ENCODE assay signal across 16 cellular contexts in the genomic region with DNA sequence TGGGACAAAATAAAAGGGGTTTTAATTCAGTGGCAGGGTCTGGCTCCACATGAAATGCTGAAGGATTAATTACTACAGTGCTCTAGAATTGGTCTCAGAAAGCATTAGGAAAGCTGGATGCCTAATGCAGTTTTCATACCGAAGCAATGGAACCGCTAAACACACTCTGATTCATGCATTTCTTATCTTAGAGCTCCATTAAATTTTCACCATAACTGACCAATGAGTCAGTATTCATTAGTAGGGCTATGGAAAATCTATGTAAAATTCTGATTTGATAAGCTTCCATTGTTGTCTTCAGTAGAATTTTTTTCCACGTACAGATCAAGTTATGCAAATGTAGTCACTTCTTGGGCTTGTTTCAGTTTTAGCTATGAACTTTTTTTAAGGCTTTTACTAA.
DNase-seq lines count a peak whose midpoint lies in the region; ATAC-seq, FAIRE-seq and TF ChIP-seq lines count a peak whose summit lies in the region.
"Had no signal": no experiment of that assay in that cellular context is flagged by ENCODE, and none has a peak within 500 bp of the region (broad histone marks: within the 10 kb centered on the region; RNA-seq: fewer than 3 reads in every experiment).

No MANE protein-coding gene starts in this region.

- peaks cover 39% of the 10 kb centered on the region for H3K36me3 Mint-ChIP-seq in activated CD8-positive, alpha-beta T cell treated with anti-CD3 and anti-CD28 coated beads for 36 hours (ENCODE audit: low read depth)

- H3K27me3 ChIP-seq in IMR-90 (ENCODE audit: control insufficient read depth, insufficient read depth, low read length), result no peaks in the 10 kb centered on the region
- H3K27me3 ChIP-seq in GM12878 (replicated peaks in 1 of 2; ENCODE audit: control insufficient read depth in 2 of 2, insufficient read depth in 2 of 2, low read length in 1 of 2), result no peaks in the 10 kb centered on the region
- H3K27me3 ChIP-seq in mesenchymal stem cell (ENCODE audit: control insufficient read depth in 1 of 2, insufficient read depth in 1 of 2, low read length in 2 of 2), result no peaks in the 10 kb centered on the region
- H3K27me3 ChIP-seq: neutrophil had no signal

- dilution Hi-C loops in IMR-90 (cut with HindIII; ENCODE audit: low sequenced_read_pairs, unreplicated experiment), result no loop called here

- H3K56ac ChIP-seq in IMR-90 (ENCODE audit: extremely low read depth, insufficient read depth, low read length), result peak overlapping the region; percentile 39; the same call in 1 of the 2 replicates

- no peaks in the 10 kb centered on the region for H3K9me3 ChIP-seq in IMR-90 (ENCODE audit: control insufficient read depth, insufficient read depth, low read length)
- no peaks in the 10 kb centered on the region; the same call in 2 of the 3 replicates for H3K9me3 ChIP-seq in GM12878 (replicated peaks; ENCODE audit: control insufficient read depth, insufficient read depth, low read length)
- H3K9me3 ChIP-seq in mesenchymal stem cell (ENCODE audit: control insufficient read depth, low read length), result no peaks in the 10 kb centered on the region
- no peaks in the 10 kb centered on the region for H3K9me3 ChIP-seq in mucosa of descending colon
- H3K9me3 ChIP-seq: neutrophil had no signal

- peak overlapping the region in 1 of 2 experiments; percentile 84; a peak in 3 of 4 replicates for H4K8ac ChIP-seq in IMR-90 (ENCODE audit: low read depth in 2 of 2, low read length in 2 of 2)
- no peak overlapping the region for H4K8ac ChIP-seq in mesenchymal stem cell (ENCODE audit: low read length)

- WGBS in IMR-90 (ENCODE audit: extremely low coverage in 2 of 2, insufficient read length in 1 of 2), 2 experiments, result no CpG with 5 or more reads among the region's 3 CpGs
- 71% methylated on average over 3 of the region's 3 CpGs for WGBS in GM12878 (ENCODE audit: insufficient coverage, insufficient replicate concordance, low lambda C conversion rate, missing lambda C conversion rate)
- 40% methylated on average over 1 of the region's 3 CpGs for WGBS in mesenchymal stem cell

- no peak for FAIRE-seq in GM12878 (lab: Jason Lieb, UNC)

- H2BK120ac ChIP-seq in IMR-90 (ENCODE audit: low read depth, low read length) (peak overlapping the region; percentile 91), mesenchymal stem cell (ENCODE audit: low read depth, low read length) (no peak overlapping the region)

- no peaks in the 10 kb centered on the region for H3K27me3 Mint-ChIP-seq in activated CD8-positive, alpha-beta T cell treated with anti-CD3 and anti-CD28 coated beads for 36 hours
- H3K27me3 Mint-ChIP-seq: CD4-positive, CD25-positive, alpha-beta regulatory T cell had no signal

- in situ Hi-C loops in IMR-90 (cut with MboI; ENCODE audit: low sequenced_read_pairs) (no loop called here), GM12878 (cut with MboI) (no loop called here)

- H3K4me3 ChIP-seq in IMR-90 (ENCODE audit: insufficient read depth, low read depth, low read length) (no peak overlapping the region), GM12878 (no peak overlapping the region), mesenchymal stem cell (ENCODE audit: insufficient read depth in 1 of 2, low read depth in 1 of 2, low read length in 2 of 2) (peak overlapping the region in 1 of 2 experiments; percentile 42), mucosa of descending colon (no peak overlapping the region)

- H3K27ac Mint-ChIP-seq in activated CD8-positive, alpha-beta T cell treated with anti-CD3 and anti-CD28 coated beads for 36 hours, result no peak overlapping the region
- H3K27ac Mint-ChIP-seq: CD4-positive, CD25-positive, alpha-beta regulatory T cell had no signal

- H2AFZ ChIP-seq in IMR-90 (replicated peaks; ENCODE audit: low read length, poor library complexity) (no peak overlapping the region), GM12878 (ENCODE audit: control insufficient read depth, low read depth, low read length) (no peak overlapping the region), mesenchymal stem cell (ENCODE audit: low read depth, low read length) (no peak overlapping the region)

- no peak overlapping the region for H3K9ac ChIP-seq in IMR-90 (ENCODE audit: low read depth, low read length)
- no peak overlapping the region for H3K9ac ChIP-seq in GM12878 (ENCODE audit: control insufficient read depth, insufficient read depth, low read length)
- no peak overlapping the region for H3K9ac ChIP-seq in mesenchymal stem cell (ENCODE audit: low read length)

- H3K4me2 ChIP-seq in IMR-90 (ENCODE audit: low read depth, low read length), result peak overlapping the region; percentile 53; the same call in 1 of the 2 replicates
- no peak overlapping the region for H3K4me2 ChIP-seq in GM12878 (ENCODE audit: control insufficient read depth, insufficient read depth)
- H3K4me2 ChIP-seq in mesenchymal stem cell (ENCODE audit: low read length, poor library complexity, severe bottlenecking), result no peak overlapping the region

- POLR2A ChIA-PET in IMR-90 (lab: Charles Lee; ENCODE audit: unreplicated experiment) (no interaction called here), GM12878 (lab: Charles Lee) (no interaction called here)
- POLR2A ChIA-PET in activated CD8-positive, alpha-beta T cell treated with anti-CD3 and anti-CD28 coated beads for 36 hours (lab: Charles Lee), result interaction anchor here (0.7 kb wide), 1 partner anchor 748 kb away, joined by 3 read pairs; no protein-coding TSS in a partner anchor

- H2AK9ac ChIP-seq in IMR-90 (replicated peaks; ENCODE audit: low read depth, low read length, poor library complexity), result no peak overlapping the region

- TF ChIP-seq POLR2A in IMR-90 (IDR thresholded peaks at IDR 0.05; ENCODE audit: low read depth, low read length), result no peak
- no peak for TF ChIP-seq POLR2A in GM12878 (IDR thresholded peaks at IDR 0.05; ENCODE audit: low read depth, low read length)

- RAD21 ChIA-PET in GM12878 (lab: Charles Lee; ENCODE audit: unreplicated experiment), result no interaction called here

- H3K79me1 ChIP-seq in IMR-90 (ENCODE audit: low read depth in 1 of 2, low read length in 2 of 2), result no peaks in the 10 kb centered on the region
- no peaks in the 10 kb centered on the region for H3K79me1 ChIP-seq in mesenchymal stem cell (replicated peaks; ENCODE audit: low read length, poor library complexity, severe bottlenecking)

- peak overlapping the region; percentile 57; the same call in 1 of the 2 replicates for H3K18ac ChIP-seq in IMR-90 (ENCODE audit: low read depth, low read length)
- no peak overlapping the region for H3K18ac ChIP-seq in mesenchymal stem cell (ENCODE audit: low read depth in 1 of 2, low read length in 2 of 2)

- peak overlapping the region; percentile 49; the same call in 1 of the 2 replicates for H4K5ac ChIP-seq in IMR-90 (ENCODE audit: low read depth, low read length)

- TF ChIP-seq RAD21 in IMR-90 (IDR thresholded peaks at IDR 0.05; ENCODE audit: low read length), result no peak
- no peak for TF ChIP-seq RAD21 in GM12878 (IDR thresholded peaks at IDR 0.05; ENCODE audit: insufficient read depth, low read depth, low read length)

- SMC1A ChIA-PET in GM12878 (lab: Charles Lee; ENCODE audit: uncharacterized antibody, unreplicated experiment), result interaction anchor here (1.3 kb wide), 1 partner anchor 14 kb away, joined by 4 read pairs; no protein-coding TSS in a partner anchor

- peak; percentile 21 for DNase-seq in AG08396 (ENCODE audit: low spot score)
- DNase-seq in IMR-90, result peak; percentile 93
- no peak for DNase-seq in GM12878 (ENCODE audit: low read depth, low spot score)
- peak; percentile 68 for DNase-seq in mesenchymal stem cell
- DNase-seq in NCI-H2196 (lab: John Stamatoyannopoulos, UW; ENCODE audit: unreplicated experiment), result no peak
- DNase-seq in mucosa of descending colon, result no peak
- DNase-seq in activated CD8-positive, alpha-beta T cell treated with anti-CD3 and anti-CD28 coated beads for 36 hours, result no peak
- DNase-seq: activated CD8-positive, alpha-beta memory T cell treated with anti-CD3 and anti-CD28 coated beads, Interleukin-2, amount 50 U/mL, for 48 hours; anterior cingulate cortex; CD4-positive, CD25-positive, alpha-beta regulatory T cell; effector memory CD4-positive, alpha-beta T cell; hippocampal formation; NCI-H1436; NCI-H526 had no signal

- TF ChIP-seq CTCF in IMR-90 (conservative IDR thresholded peaks at IDR 0.05; ENCODE audit: low read depth, low read length), result no peak
- no peak for TF ChIP-seq CTCF in GM12878 (IDR thresholded peaks at IDR 0.05 in 2 of 3, conservative IDR thresholded peaks at IDR 0.05 in 1 of 3; ENCODE audit: control insufficient read depth in 2 of 3, extremely low read depth in 1 of 3, insufficient read depth in 1 of 3, low read depth in 3 of 3, low read length in 3 of 3)
- no peak for TF ChIP-seq CTCF in mucosa of descending colon (IDR thresholded peaks at IDR 0.05)
- no peak for TF ChIP-seq CTCF in activated CD8-positive, alpha-beta T cell treated with anti-CD3 and anti-CD28 coated beads for 36 hours (IDR thresholded peaks at IDR 0.05)

- 0 out of 2 replicates have a peak overlapping the region, but pooled peaks have one; percentile 55 for H3K14ac ChIP-seq in IMR-90 (replicated peaks; ENCODE audit: low read depth, low read length)
- H3K14ac ChIP-seq in mesenchymal stem cell (ENCODE audit: low read length in 2 of 2), result no peak overlapping the region

- H3K4me1 ChIP-seq in IMR-90 (ENCODE audit: control insufficient read depth, insufficient read depth, low read length) (0 out of 2 replicates have a peak, but pooled peaks cover 1% of the 10 kb centered on the region), GM12878 (ENCODE audit: control insufficient read depth, insufficient read depth, low read length) (no peaks in the 10 kb centered on the region), mesenchymal stem cell (ENCODE audit: control insufficient read depth, insufficient read depth, low read depth, low read length) (no peaks in the 10 kb centered on the region), mucosa of descending colon (ENCODE audit: low read depth) (no peaks in the 10 kb centered on the region)

- ATAC-seq in IMR-90 (ENCODE audit: low read depth), result peak; percentile 97
- ATAC-seq in GM12878, result no peak
- no peak for ATAC-seq in HG02678 (IDR thresholded peaks at IDR 0.05; ENCODE audit: unreplicated experiment)
- no peak for ATAC-seq in mucosa of descending colon
- no peak for ATAC-seq in activated CD8-positive, alpha-beta T cell treated with anti-CD3 and anti-CD28 coated beads for 36 hours

- no peak overlapping the region for H2BK12ac ChIP-seq in mesenchymal stem cell (ENCODE audit: low read length in 2 of 2)

- H3K4ac ChIP-seq in IMR-90 (ENCODE audit: low read depth, low read length) (peak overlapping the region; percentile 60; the same call in 1 of the 2 replicates), mesenchymal stem cell (ENCODE audit: low read depth in 1 of 2, low read length in 2 of 2) (no peak overlapping the region)

- H3K36me3 ChIP-seq in IMR-90 (ENCODE audit: control insufficient read depth, insufficient read depth, low read length) (no peaks in the 10 kb centered on the region), GM12878 (ENCODE audit: control insufficient read depth in 2 of 2, insufficient read depth in 2 of 2, low read length in 1 of 2) (peaks cover 0 to 10% of the 10 kb centered on the region in 2 experiments; a peak in 3 of 4 replicates), mesenchymal stem cell (ENCODE audit: control insufficient read depth in 1 of 2, insufficient read depth in 2 of 2, low read depth in 1 of 2, low read length in 2 of 2) (no peaks in the 10 kb centered on the region), mucosa of descending colon (ENCODE audit: low read depth) (no peaks in the 10 kb centered on the region)

- no peaks in the 10 kb centered on the region for H3K79me2 ChIP-seq in GM12878 (ENCODE audit: control insufficient read depth, insufficient read depth, low read length)

- peak overlapping the region; percentile 93 for H2BK20ac ChIP-seq in IMR-90 (ENCODE audit: low read depth, low read length)

- no peaks in the 10 kb centered on the region for H4K20me1 ChIP-seq in IMR-90 (ENCODE audit: insufficient read depth, low read length)
- H4K20me1 ChIP-seq in GM12878 (ENCODE audit: control insufficient read depth, insufficient read depth), result no peaks in the 10 kb centered on the region

- CTCF ChIA-PET in IMR-90 (lab: Yijun Ruan, JAX), result interaction anchor here (0.6 kb wide), 1 partner anchor 1029 kb away, joined by 3 read pairs; no protein-coding TSS in a partner anchor
- CTCF ChIA-PET in GM12878 (lab: Yijun Ruan, JAX), result interaction anchor here (1.0 to 1.4 kb wide), 3 partner anchors 11 to 35 kb away, joined by 3 to 4 read pairs (median 3); no protein-coding TSS in a partner anchor
- CTCF ChIA-PET in activated CD8-positive, alpha-beta T cell treated with anti-CD3 and anti-CD28 coated beads for 36 hours (lab: Charles Lee), result no interaction called here

- H3K4me1 Mint-ChIP-seq in activated CD8-positive, alpha-beta T cell treated with anti-CD3 and anti-CD28 coated beads for 36 hours (ENCODE audit: low read depth), result peaks cover 17% of the 10 kb centered on the region

- H2BK5ac ChIP-seq in IMR-90 (ENCODE audit: low read depth, low read length, poor library complexity, severe bottlenecking) (peak overlapping the region; percentile 80), mesenchymal stem cell (ENCODE audit: low read depth, low read length, poor library complexity, severe bottlenecking) (no peak overlapping the region)

- intact Hi-C loops in IMR-90 (cut with micrococcal nuclease), result no loop called here
- intact Hi-C loops in GM12878 (cut with micrococcal nuclease; ENCODE audit: unreplicated experiment), result no loop called here
- intact Hi-C loops in mucosa of descending colon (cut with DNase I, micrococcal nuclease), result no loop called here
- intact Hi-C loops in activated CD8-positive, alpha-beta T cell treated with anti-CD3 and anti-CD28 coated beads for 36 hours (cut with micrococcal nuclease), result no loop called here

- no peaks in the 10 kb centered on the region for H3K9me1 ChIP-seq in IMR-90 (ENCODE audit: insufficient read depth, low read length)

- no peak overlapping the region for H3K4me3 Mint-ChIP-seq in activated CD8-positive, alpha-beta T cell treated with anti-CD3 and anti-CD28 coated beads for 36 hours
- H3K4me3 Mint-ChIP-seq: CD4-positive, CD25-positive, alpha-beta regulatory T cell had no signal

- H4K91ac ChIP-seq in IMR-90 (ENCODE audit: insufficient read depth, low read depth, low read length) (no peak overlapping the region), mesenchymal stem cell (ENCODE audit: low read length) (no peak overlapping the region)

- H2AK5ac ChIP-seq in IMR-90 (ENCODE audit: low read depth, low read length), result no peak overlapping the region
- H2AK5ac ChIP-seq in mesenchymal stem cell (ENCODE audit: low read length, severe bottlenecking), result no peak overlapping the region

- H3K27ac ChIP-seq in IMR-90 (ENCODE audit: insufficient read depth, low read length) (peak overlapping the region; percentile 30; the same call in 1 of the 2 replicates), GM12878 (ENCODE audit: control insufficient read depth, insufficient read depth) (no peak overlapping the region), mesenchymal stem cell (ENCODE audit: low read length, poor library complexity, severe bottlenecking) (no peak overlapping the region)
- H3K27ac ChIP-seq: neutrophil had no signal

- no peak for TF ChIP-seq EP300 in GM12878 (IDR thresholded peaks at IDR 0.05; ENCODE audit: borderline replicate concordance in 1 of 2, control insufficient read depth in 1 of 2, low read depth in 2 of 2, low read length in 2 of 2)

- peaks cover 13% of the 10 kb centered on the region for H3K9me3 Mint-ChIP-seq in activated CD8-positive, alpha-beta T cell treated with anti-CD3 and anti-CD28 coated beads for 36 hours

- BruUV-seq in IMR-90 (replicated peaks; lab: Mats Ljungman, UMichigan) (no TSS peak), GM12878 (replicated peaks; lab: Mats Ljungman, UMichigan) (TSS peak; percentile 22)

- H3K23ac ChIP-seq in IMR-90 (ENCODE audit: low read depth, low read length) (no peak overlapping the region), mesenchymal stem cell (ENCODE audit: low read length in 2 of 2) (no peak overlapping the region)

- peak overlapping the region; percentile 54; the same call in 1 of the 3 replicates for H2BK15ac ChIP-seq in IMR-90 (ENCODE audit: low read depth, low read length)
- no peak overlapping the region for H2BK15ac ChIP-seq in mesenchymal stem cell (ENCODE audit: low read depth, poor library complexity, severe bottlenecking)

Comparison
In these comparisons a context has a peak if more than half of its experiments do, and no peak if none do; other contexts are left out.
1. DNase-seq: peak in AG08396 (single experiment), IMR-90 (single experiment) and mesenchymal stem cell (single experiment); none in GM12878 (single experiment), NCI-H2196 (single experiment), mucosa of descending colon (0 of 3) and activated CD8-positive, alpha-beta T cell treated with anti-CD3 and anti-CD28 coated beads for 36 hours (single experiment).